Comparison of ENCODE assay signal across 8 cellular contexts in the genomic region with DNA sequence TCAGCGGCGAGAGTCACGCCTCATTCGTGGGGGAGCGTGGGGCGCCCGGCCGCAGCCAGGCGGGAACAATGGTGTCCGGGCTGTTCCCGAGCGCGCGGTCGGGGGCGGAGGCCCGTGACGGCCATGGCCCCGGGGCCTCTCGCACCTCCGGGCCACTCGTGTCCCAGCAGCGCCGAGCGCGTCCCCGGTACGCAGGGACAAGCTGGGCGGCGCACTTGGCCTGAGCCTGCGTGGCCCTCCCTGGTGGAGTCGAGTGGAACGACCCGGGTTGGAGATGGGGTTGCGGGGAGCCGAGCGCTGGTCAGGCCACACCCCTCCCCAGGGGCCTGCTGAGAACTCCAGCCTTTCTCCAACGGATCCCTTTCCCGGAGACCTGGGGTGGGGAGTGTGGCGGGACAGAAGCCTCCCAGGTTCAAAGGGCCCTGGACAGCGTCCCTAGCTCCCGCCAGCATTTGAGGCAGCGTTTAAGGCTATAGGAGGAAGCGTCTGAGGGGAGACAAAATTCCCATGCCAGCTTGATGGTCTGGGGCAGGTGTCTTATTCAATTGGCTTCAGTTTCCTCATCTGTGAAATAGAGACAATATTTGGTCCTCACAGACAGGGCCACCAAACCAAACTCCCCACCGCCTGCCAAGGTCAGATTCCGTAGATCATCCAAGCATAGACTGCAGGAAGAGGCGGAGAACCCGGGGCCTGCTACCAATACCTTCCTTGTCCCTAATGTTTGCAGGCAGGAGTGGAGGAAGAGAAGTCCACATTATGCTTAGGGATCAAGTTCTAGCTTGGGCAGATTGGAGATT.
DNase-seq lines count a peak whose midpoint lies in the region; ATAC-seq and TF ChIP-seq lines count a peak whose summit lies in the region.

No MANE protein-coding gene starts in this region.

- peak overlapping the region; percentile 96 for H3K4me3 ChIP-seq in DOHH2 (ENCODE audit: low read length)
- peak overlapping the region; percentile 91 for H3K4me3 ChIP-seq in brain microvascular endothelial cell (ENCODE audit: low read depth, low read length)

- no peaks in the 10 kb centered on the region for H4K20me1 ChIP-seq in DOHH2 (ENCODE audit: control insufficient read depth, insufficient read depth, low read depth, low read length)

- H3K79me2 ChIP-seq in DOHH2 (ENCODE audit: control insufficient read depth, low read length): peaks cover 56% of the 10 kb centered on the region

- peaks cover 25% of the 10 kb centered on the region for H3F3A ChIP-seq in DOHH2 (ENCODE audit: control insufficient read depth, insufficient read depth)

- H3K4me1 ChIP-seq in DOHH2 (ENCODE audit: control insufficient read depth, low read length): peaks cover 34% of the 10 kb centered on the region

- peaks cover 14% of the 10 kb centered on the region for H3K27me3 ChIP-seq in DOHH2 (ENCODE audit: control insufficient read depth, low read length)
- no peaks in the 10 kb centered on the region for H3K27me3 ChIP-seq in brain microvascular endothelial cell (replicated peaks)

- peak overlapping the region; percentile 81 for H3K27ac ChIP-seq in DOHH2 (ENCODE audit: low read depth, low read length)
- H3K27ac ChIP-seq in brain microvascular endothelial cell: peak overlapping the region; percentile 86

- H3K9me2 ChIP-seq in DOHH2 (replicated peaks; ENCODE audit: control insufficient read depth, low read length): no peaks in the 10 kb centered on the region

- H3K36me3 ChIP-seq in DOHH2 (ENCODE audit: control insufficient read depth, low read length) (peaks cover 23% of the 10 kb centered on the region), brain microvascular endothelial cell (replicated peaks) (peaks cover 4% of the 10 kb centered on the region)

- ATAC-seq in GM19468 (IDR thresholded peaks at IDR 0.05; ENCODE audit: extremely low read depth, unreplicated experiment) (peak; percentile 3), HG03558 (IDR thresholded peaks at IDR 0.05; ENCODE audit: extremely low read depth, unreplicated experiment) (peak; percentile 2), SK-N-SH treated with all-trans-retinoic acid at 6 μM for 48 hours (peak; percentile 81)

- TF ChIP-seq CTCF in DOHH2 (IDR thresholded peaks at IDR 0.05; ENCODE audit: low read depth, low read length, poor library complexity, severe bottlenecking) (peak; percentile 8), brain microvascular endothelial cell (IDR thresholded peaks at IDR 0.05; ENCODE audit: low read depth, low read length, missing control alignments) (peak; percentile 31)

- H3K4me2 ChIP-seq in DOHH2 (ENCODE audit: low read length): peak overlapping the region; percentile 81

- peak; percentile 43 for DNase-seq in brain microvascular endothelial cell
- peak; percentile 58 for DNase-seq in iris pigment epithelial cell (ENCODE audit: low read depth)
- peak; percentile 19 to 38 (median 21) for DNase-seq in stimulated activated CD4-positive, alpha-beta T cell treated with anti-CD3 and anti-CD28 coated beads, Interleukin-12 subunit alpha, Interleukin-12 subunit beta, amount 100 ng/mL, for 48 hours (ENCODE audit: low read depth in 2 of 3, low spot score in 1 of 3)
- DNase-seq in effector CD4-positive, alpha-beta T cell: no peak

- in situ Hi-C loops in brain microvascular endothelial cell (cut with HindIII; ENCODE audit: low pct_ligation_motif_present, low sequenced_read_pairs): no loop called here

- no peaks in the 10 kb centered on the region for H3K9me3 ChIP-seq in DOHH2 (ENCODE audit: control insufficient read depth, insufficient read depth, low read length)

TF ChIP-seq in SK-N-SH treated with all-trans-retinoic acid at 6 μM for 48 hours, 23 proteins besides CTCF, POLR2A, EP300 and RAD21:
- TF ChIP-seq CREB5 (CRISPR knock-in tag; IDR thresholded peaks at IDR 0.05; ENCODE audit: low read depth) (no peak), CSDC2 (CRISPR knock-in tag; IDR thresholded peaks at IDR 0.05) (no peak), ZFP3 (CRISPR knock-in tag; IDR thresholded peaks at IDR 0.05) (0 out of 2 replicates have a peak, but pooled peaks have one; percentile 14), TCF4 (CRISPR knock-in tag; IDR thresholded peaks at IDR 0.05; ENCODE audit: borderline replicate concordance) (no peak)
- TF ChIP-seq, protein P1, sequence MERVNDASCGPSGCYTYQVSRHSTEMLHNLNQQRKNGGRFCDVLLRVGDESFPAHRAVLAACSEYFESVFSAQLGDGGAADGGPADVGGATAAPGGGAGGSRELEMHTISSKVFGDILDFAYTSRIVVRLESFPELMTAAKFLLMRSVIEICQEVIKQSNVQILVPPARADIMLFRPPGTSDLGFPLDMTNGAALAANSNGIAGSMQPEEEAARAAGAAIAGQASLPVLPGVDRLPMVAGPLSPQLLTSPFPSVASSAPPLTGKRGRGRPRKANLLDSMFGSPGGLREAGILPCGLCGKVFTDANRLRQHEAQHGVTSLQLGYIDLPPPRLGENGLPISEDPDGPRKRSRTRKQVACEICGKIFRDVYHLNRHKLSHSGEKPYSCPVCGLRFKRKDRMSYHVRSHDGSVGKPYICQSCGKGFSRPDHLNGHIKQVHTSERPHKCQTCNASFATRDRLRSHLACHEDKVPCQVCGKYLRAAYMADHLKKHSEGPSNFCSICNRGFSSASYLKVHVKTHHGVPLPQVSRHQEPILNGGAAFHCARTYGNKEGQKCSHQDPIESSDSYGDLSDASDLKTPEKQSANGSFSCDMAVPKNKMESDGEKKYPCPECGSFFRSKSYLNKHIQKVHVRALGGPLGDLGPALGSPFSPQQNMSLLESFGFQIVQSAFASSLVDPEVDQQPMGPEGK (CRISPR knock-in tag; IDR thresholded peaks at IDR 0.05; ENCODE audit: borderline replicate concordance): no peak

Comparison
In these comparisons a context has a peak if more than half of its experiments do, and no peak if none do; other contexts are left out.
1. ATAC-seq: peak in every context shown above with its lines; median percentile 81 in SK-N-SH treated with all-trans-retinoic acid at 6 μM for 48 hours; 3 in GM19468; 2 in HG03558.